In genomic region chr3:126253072-126253471, GRCh38 we compare ENCODE assay signal across 23 cellular contexts.
DNase-seq lines count a peak whose midpoint lies in the region; ATAC-seq, FAIRE-seq and TF ChIP-seq lines count a peak whose summit lies in the region.
"Had no signal": no experiment of that assay in that cellular context is flagged by ENCODE, and none has a peak within 500 bp of the region (broad histone marks: within the 10 kb centered on the region; RNA-seq: fewer than 3 reads in every experiment).

No MANE protein-coding gene starts in this region.

- no peaks in the 10 kb centered on the region for H3K9me1 ChIP-seq in K562 (ENCODE audit: control insufficient read depth, insufficient read depth, low read length)

- H3K27me3 ChIP-seq in HepG2 (ENCODE audit: control insufficient read depth in 1 of 2, insufficient read depth in 2 of 2, low read length in 2 of 2) = peaks cover 0 to 3% of the 10 kb centered on the region in 2 experiments; a peak in 1 of 5 replicates
- no peaks in the 10 kb centered on the region for H3K27me3 ChIP-seq in right lobe of liver
- H3K27me3 ChIP-seq in K562 (ENCODE audit: control insufficient read depth in 2 of 2, insufficient read depth in 2 of 2, low read length in 2 of 2) = peaks cover 0 to 17% of the 10 kb centered on the region in 2 experiments; a peak in 3 of 5 replicates
- H3K27me3 ChIP-seq in tibial nerve = no peaks in the 10 kb centered on the region
- H3K27me3 ChIP-seq: BE2C, BLaER1 had no signal

- H2AFZ ChIP-seq in HepG2 (ENCODE audit: low read length) (no peak overlapping the region), K562 (ENCODE audit: low read depth, low read length) (no peak overlapping the region)

- no peaks in the 10 kb centered on the region for H3K4me1 ChIP-seq in HepG2 (ENCODE audit: insufficient read depth, low read length)
- H3K4me1 ChIP-seq in right lobe of liver = no peaks in the 10 kb centered on the region
- no peaks in the 10 kb centered on the region for H3K4me1 ChIP-seq in K562 (replicated peaks in 1 of 2; ENCODE audit: control insufficient read depth in 2 of 2, insufficient read depth in 2 of 2, low read length in 2 of 2)
- no peaks in the 10 kb centered on the region for H3K4me1 ChIP-seq in tibial nerve
- H3K4me1 ChIP-seq: BE2C, BLaER1 had no signal

- no peak overlapping the region for H3K4me2 ChIP-seq in HepG2 (ENCODE audit: low read depth, low read length)
- H3K4me2 ChIP-seq in K562 (ENCODE audit: insufficient read depth, low read length) = no peak overlapping the region
- H3K4me2 ChIP-seq: BLaER1 had no signal

- H3K4me3 ChIP-seq in HepG2 (replicated peaks in 1 of 3; ENCODE audit: insufficient read depth in 1 of 3, low read depth in 2 of 3, low read length in 3 of 3) (no peak overlapping the region), right lobe of liver (no peak overlapping the region), SK-N-MC (no peak overlapping the region), K562 (no peak overlapping the region), tibial nerve (no peak overlapping the region)
- H3K4me3 ChIP-seq: BLaER1 had no signal

- TF ChIP-seq POLR2A in HepG2 (IDR thresholded peaks at IDR 0.05; ENCODE audit: insufficient read depth in 1 of 2, low read depth in 2 of 2, low read length in 2 of 2) (no peak), right lobe of liver (IDR thresholded peaks at IDR 0.05) (no peak), K562 (conservative IDR thresholded peaks at IDR 0.05) (no peak), tibial nerve (IDR thresholded peaks at IDR 0.05) (no peak)

- FAIRE-seq in HepG2 (lab: Jason Lieb, UNC) (no peak), K562 (lab: Jason Lieb, UNC) (no peak)
- FAIRE-seq: GM12891, GM19239 had no signal

- no peak for TF ChIP-seq RAD21 in HepG2 (CRISPR knock-in tag; IDR thresholded peaks at IDR 0.05)
- TF ChIP-seq RAD21 in K562 (CRISPR knock-in tag; conservative IDR thresholded peaks at IDR 0.05 in 1 of 2, IDR thresholded peaks at IDR 0.05 in 1 of 2) = no peak

- intact Hi-C loops in HepG2 (cut with micrococcal nuclease; ENCODE audit: unreplicated experiment) = no loop called here
- intact Hi-C loops in right lobe of liver (cut with DNase I) = loop anchor here in 1 of 2 donors (10.0 kb wide), 1 partner anchor 142 kb away; the partner anchor contains the start of gene CFAP100
- intact Hi-C loops in K562 (cut with micrococcal nuclease) = no loop called here

- CTCF ChIA-PET in HepG2 (lab: Yijun Ruan, JAX; ENCODE audit: low intra/inter-chr PET ratio, low total read pairs) = no interaction called here
- CTCF ChIA-PET in K562 (lab: Yijun Ruan, JAX; ENCODE audit: low intra/inter-chr PET ratio) = no interaction called here

- no peaks in the 10 kb centered on the region for H3K36me3 ChIP-seq in HepG2 (replicated peaks in 1 of 2; ENCODE audit: control insufficient read depth in 1 of 2, insufficient read depth in 2 of 2, low read length in 2 of 2)
- H3K36me3 ChIP-seq in right lobe of liver = no peaks in the 10 kb centered on the region
- no peaks in the 10 kb centered on the region for H3K36me3 ChIP-seq in SK-N-MC (ENCODE audit: insufficient read depth, low read length)
- no peaks in the 10 kb centered on the region for H3K36me3 ChIP-seq in K562 (ENCODE audit: control insufficient read depth, insufficient read depth, low read length)
- H3K36me3 ChIP-seq in tibial nerve = no peaks in the 10 kb centered on the region
- H3K36me3 ChIP-seq: BE2C, BLaER1 had no signal

- ATAC-seq in HepG2 = no peak
- no peak for ATAC-seq in right lobe of liver
- no peak for ATAC-seq in K562

- TF ChIP-seq CTCF in HepG2 (CRISPR knock-in tag; IDR thresholded peaks at IDR 0.05) = no peak
- no peak for TF ChIP-seq CTCF in right lobe of liver (IDR thresholded peaks at IDR 0.05)
- TF ChIP-seq CTCF in K562 (IDR thresholded peaks at IDR 0.05 in 2 of 3, conservative IDR thresholded peaks at IDR 0.05 in 1 of 3; ENCODE audit: insufficient read depth in 2 of 3, low read depth in 1 of 3, low read length in 3 of 3) = no peak
- no peak for TF ChIP-seq CTCF in tibial nerve (IDR thresholded peaks at IDR 0.05)

- DNase-seq in HepG2 (ENCODE audit: low spot score) (no peak), right lobe of liver (no peak), SK-N-MC (ENCODE audit: low read depth, low spot score) (no peak), K562 (ENCODE audit: extremely low read depth in 1 of 4, low spot score in 3 of 4) (no peak), SIG-M5 (lab: John Stamatoyannopoulos, UW) (no peak), tibial nerve (ENCODE audit: low spot score in 2 of 2) (no peak)
- DNase-seq: ACHN; BE2C; CD4-positive, alpha-beta memory T cell; CD4-positive, CD25-positive, alpha-beta regulatory T cell; CD8-positive, alpha-beta memory T cell; COR-L47; DMS 273 treated with DMSO at 0.1 percent for 48 hours; DMS153; DMS53; DMS79; DND-41; EL; GDM1 had no signal

- TF ChIP-seq EP300 in HepG2 (IDR thresholded peaks at IDR 0.05; ENCODE audit: low read depth in 2 of 2, low read length in 2 of 2) (no peak), HepG2 (CRISPR knock-in tag; IDR thresholded peaks at IDR 0.05; ENCODE audit: borderline replicate concordance) (no peak), K562 (IDR thresholded peaks at IDR 0.05; ENCODE audit: low read length) (no peak), tibial nerve (IDR thresholded peaks at IDR 0.05) (no peak)

- in situ Hi-C loops in HepG2 (cut with HindIII; ENCODE audit: extremely low pct_ligation_motif_present, low pct_unique_long_range_greater_than_20kb) (no loop called here), K562 (cut with MboI) (loop anchor here (5.0 kb wide), 1 partner anchor 139 kb away; the partner anchor contains the start of gene CFAP100)

- 20% methylated on average over 2 of the region's 2 CpGs for WGBS in HepG2 (ENCODE audit: low lambda C conversion rate)
- 72% methylated on average over 2 of the region's 2 CpGs for WGBS in right lobe of liver (ENCODE audit: insufficient coverage, low coverage, low lambda C conversion rate, missing lambda C conversion rate)
- 0% methylated on average over 2 of the region's 2 CpGs for WGBS in K562 (ENCODE audit: insufficient coverage, low coverage, missing lambda C conversion rate)
- WGBS in tibial nerve, 2 donors = 62 to 72% methylated on average over 2 of the region's 2 CpGs

- no TSS peak for BruUV-seq in HepG2 (replicated peaks; lab: Mats Ljungman, UMichigan)
- no TSS peak for BruUV-seq in K562 (replicated peaks; lab: Mats Ljungman, UMichigan)

- H3K9ac ChIP-seq in HepG2 (ENCODE audit: insufficient read depth, low read depth, low read length) = no peak overlapping the region
- H3K9ac ChIP-seq in SK-N-MC (ENCODE audit: insufficient read length) = no peak overlapping the region
- no peak overlapping the region for H3K9ac ChIP-seq in K562 (ENCODE audit: insufficient read depth in 1 of 2, low read depth in 2 of 2, low read length in 2 of 2)
- H3K9ac ChIP-seq: BLaER1 had no signal

- H4K20me1 ChIP-seq in HepG2 (ENCODE audit: insufficient read depth, low read length) (no peaks in the 10 kb centered on the region), K562 (replicated peaks; ENCODE audit: control insufficient read depth, insufficient read depth, low read length) (no peaks in the 10 kb centered on the region)
- H4K20me1 ChIP-seq: BLaER1 had no signal

- H3K9me3 ChIP-seq in HepG2 (ENCODE audit: low read length) = no peaks in the 10 kb centered on the region
- no peaks in the 10 kb centered on the region for H3K9me3 ChIP-seq in right lobe of liver
- H3K9me3 ChIP-seq in SK-N-MC (ENCODE audit: low read depth, low read length) = no peaks in the 10 kb centered on the region
- H3K9me3 ChIP-seq in K562 (replicated peaks; ENCODE audit: control insufficient read depth, insufficient read depth, low read depth, low read length) = no peaks in the 10 kb centered on the region
- no peaks in the 10 kb centered on the region for H3K9me3 ChIP-seq in tibial nerve
- H3K9me3 ChIP-seq: BE2C, BLaER1 had no signal

- H3K79me2 ChIP-seq in HepG2 (ENCODE audit: insufficient read depth, low read length) = no peaks in the 10 kb centered on the region
- no peaks in the 10 kb centered on the region for H3K79me2 ChIP-seq in K562 (ENCODE audit: control insufficient read depth, insufficient read depth, low read length)

- H3K27ac ChIP-seq in HepG2 (ENCODE audit: extremely low read length, insufficient read depth, low read length) = no peak overlapping the region
- no peak overlapping the region for H3K27ac ChIP-seq in right lobe of liver
- peak overlapping the region; percentile 69; the same call in 1 of the 2 replicates for H3K27ac ChIP-seq in SK-N-MC
- H3K27ac ChIP-seq in K562 (ENCODE audit: extremely low read depth, low read depth, low read length) = no peak overlapping the region
- no peak overlapping the region for H3K27ac ChIP-seq in tibial nerve
- H3K27ac ChIP-seq: 22Rv1, BLaER1 had no signal

- POLR2A ChIA-PET in HepG2 (lab: Yijun Ruan, JAX) (no interaction called here), K562 (lab: Yijun Ruan, JAX) (no interaction called here)

TF ChIP-seq in HepG2, 621 proteins besides CTCF, POLR2A, EP300 and RAD21 (continues in another document):
- TF ChIP-seq KDM1A (CRISPR knock-in tag; IDR thresholded peaks at IDR 0.05) (no peak), ZBTB8A (CRISPR knock-in tag; IDR thresholded peaks at IDR 0.05; ENCODE audit: borderline replicate concordance, low read depth) (no peak)

TF ChIP-seq in K562, 482 proteins besides CTCF, POLR2A, EP300 and RAD21:
- TF ChIP-seq NFIX (CRISPR knock-in tag; IDR thresholded peaks at IDR 0.05; ENCODE audit: low read depth) = no peak
- TF ChIP-seq ZNF316 (IDR thresholded peaks at IDR 0.05) = peak; percentile 13; the same call in 1 of the 2 replicates
- no peak for TF ChIP-seq FOXK1 (CRISPR knock-in tag; IDR thresholded peaks at IDR 0.05; ENCODE audit: borderline replicate concordance)
- TF ChIP-seq ARHGAP35 (IDR thresholded peaks at IDR 0.05; ENCODE audit: partially characterized antibody) = no peak
TF ChIP-seq in K562: peak in this region for 1.

Comparison
In these comparisons a context has a peak if more than half of its experiments do, and no peak if none do; other contexts are left out.
1. Of the 241 proteins assayed by ChIP-seq in both HepG2 and K562: peak only in HepG2: MAFF and MAFK; only in K562: none; in both: none; in neither: 239.